ENCODE assay signal across 8 cellular contexts in the genomic region with DNA sequence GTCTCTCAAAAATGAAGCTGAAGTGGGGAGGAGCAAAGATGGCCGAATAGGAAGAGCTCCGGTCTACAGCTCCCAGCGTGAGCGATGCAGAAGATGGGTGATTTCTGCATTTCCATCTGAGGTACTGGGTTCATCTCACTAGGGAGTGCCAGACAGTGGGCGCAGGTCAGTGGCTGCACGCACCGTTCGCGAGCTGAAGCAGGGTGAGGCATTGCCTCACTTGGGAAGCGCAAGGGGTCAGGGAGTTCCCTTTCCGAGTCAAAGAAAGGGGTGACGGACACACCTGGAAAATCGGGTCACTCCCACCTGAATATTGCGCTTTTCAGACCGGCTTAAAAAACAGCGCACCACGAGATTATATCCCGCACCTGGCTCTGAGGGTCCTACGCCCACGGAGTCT.
DNase-seq lines count a peak whose midpoint lies in the region; ATAC-seq and TF ChIP-seq lines count a peak whose summit lies in the region.
"Not testable (repeated sequence)": the region's sequence is repeated elsewhere in the genome, so short reads cannot be mapped to it uniquely, and the experiment has no call there.

No MANE protein-coding gene starts in this region.

- not testable (repeated sequence) for H3K4me1 Mint-ChIP-seq in Caco-2 (ENCODE audit: low read depth, unreplicated experiment); endodermal cell
- H3K4me1 Mint-ChIP-seq in WTC11 = peaks cover 12% of the 10 kb centered on the region

- not testable (repeated sequence) for H3K4me1 ChIP-seq in Caco-2; ES-I3 (ENCODE audit: insufficient read depth, low read length); HUES6 (ENCODE audit: control insufficient read depth, insufficient read depth, low read length); endodermal cell (ENCODE audit: control insufficient read depth, insufficient read depth, low read length)

- DNase-seq in Caco-2; H7; LNCaP clone FGC (ENCODE audit: low read depth); WTC11 (ENCODE audit: low spot score); endodermal cell: not testable (repeated sequence)
- DNase-seq in RPMI8226 = peak; percentile 6

- intact Hi-C loops in Caco-2 (cut with micrococcal nuclease; ENCODE audit: unreplicated experiment) = not testable (repeated sequence)

- CTCF ChIA-PET in Caco-2 (lab: Charles Lee); WTC11 (lab: Charles Lee): not testable (repeated sequence)

- POLR2A ChIA-PET in Caco-2 (lab: Charles Lee); WTC11 (lab: Charles Lee): not testable (repeated sequence)

- not testable (repeated sequence) for ATAC-seq in WTC11

- H3K9me3 ChIP-seq in Caco-2; ES-I3 (ENCODE audit: control insufficient read depth, insufficient read depth, low read length); HUES6 (ENCODE audit: control insufficient read depth, insufficient read depth, low read depth, low read length); endodermal cell (ENCODE audit: control insufficient read depth, low read length): not testable (repeated sequence)

- not testable (repeated sequence) for H3K4me3 ChIP-seq in Caco-2 (ENCODE audit: low read depth, low read length); endodermal cell (ENCODE audit: low read length)
- H3K4me3 ChIP-seq in H7 (ENCODE audit: insufficient read depth, low read depth, low read length) (peak overlapping the region; percentile 19), HUES6 (ENCODE audit: low read depth, low read length) (peak overlapping the region; percentile 40; the same call in 1 of the 2 replicates), LNCaP clone FGC (ENCODE audit: low read depth, low read length) (peak overlapping the region; percentile 36; the same call in 1 of the 2 replicates)

- not testable (repeated sequence) for H3K27ac ChIP-seq in HUES6 (ENCODE audit: low read depth, low read length); endodermal cell (ENCODE audit: low read depth, low read length)

- not testable (repeated sequence) for H3K9me3 Mint-ChIP-seq in Caco-2 (ENCODE audit: unreplicated experiment)
- H3K9me3 Mint-ChIP-seq in WTC11 = peaks cover 23% of the 10 kb centered on the region
- peaks cover 18% of the 10 kb centered on the region for H3K9me3 Mint-ChIP-seq in endodermal cell

- not testable (repeated sequence) for H3K27ac Mint-ChIP-seq in Caco-2 (ENCODE audit: unreplicated experiment); endodermal cell
- H3K27ac Mint-ChIP-seq in WTC11 = peak overlapping the region; percentile 54

- H3K9ac ChIP-seq in ES-I3 (ENCODE audit: low read depth, low read length) = peak overlapping the region; percentile 36; the same call in 1 of the 2 replicates
- H3K9ac ChIP-seq in HUES6 (ENCODE audit: low read length); endodermal cell (ENCODE audit: extremely low read depth, low read length, poor library complexity, severe bottlenecking): not testable (repeated sequence)

- H3K36me3 Mint-ChIP-seq in Caco-2 (ENCODE audit: insufficient read depth, unreplicated experiment); endodermal cell (ENCODE audit: low read depth): not testable (repeated sequence)
- H3K36me3 Mint-ChIP-seq in WTC11 = peaks cover 14% of the 10 kb centered on the region

- H3K27me3 ChIP-seq in Caco-2 (replicated peaks; ENCODE audit: control insufficient read depth, insufficient read depth, low read length); H7 (ENCODE audit: control insufficient read depth, insufficient read depth, low read length); HUES6 (ENCODE audit: control insufficient read depth, insufficient read depth, low read length); endodermal cell (ENCODE audit: control insufficient read depth, insufficient read depth, low read length, poor library complexity, severe bottlenecking): not testable (repeated sequence)

- H3K36me3 ChIP-seq in Caco-2 (ENCODE audit: control insufficient read depth, insufficient read depth, low read length); ES-I3 (ENCODE audit: insufficient read depth, low read length); H7 (replicated peaks; ENCODE audit: control insufficient read depth, insufficient read depth, low read length); HUES6 (ENCODE audit: control insufficient read depth, insufficient read depth, low read length); endodermal cell (ENCODE audit: control insufficient read depth, insufficient read depth, low read length): not testable (repeated sequence)

- 88 to 92% methylated on average over 8 to 17 of the region's 20 CpGs for WGBS in endodermal cell (ENCODE audit: insufficient coverage in 1 of 2, insufficient read length in 1 of 2), 2 experiments

- peak overlapping the region; percentile 67 for H3K4me3 Mint-ChIP-seq in Caco-2 (ENCODE audit: unreplicated experiment)
- H3K4me3 Mint-ChIP-seq in WTC11 = peak overlapping the region; percentile 56
- H3K4me3 Mint-ChIP-seq in endodermal cell = peak overlapping the region; percentile 44

- TF ChIP-seq CTCF in Caco-2 (IDR thresholded peaks at IDR 0.05; ENCODE audit: insufficient read depth in 1 of 2, low read depth in 1 of 2, low read length in 1 of 2, severe bottlenecking in 1 of 2, unreplicated experiment in 1 of 2); LNCaP clone FGC (IDR thresholded peaks at IDR 0.05; ENCODE audit: control insufficient read depth, extremely low read depth, insufficient read depth); WTC11 (IDR thresholded peaks at IDR 0.05); endodermal cell (conservative IDR thresholded peaks at IDR 0.05): not testable (repeated sequence)

- H3K27me3 Mint-ChIP-seq in Caco-2 (ENCODE audit: insufficient read depth, unreplicated experiment); WTC11 (ENCODE audit: low read depth); endodermal cell (ENCODE audit: insufficient read depth): not testable (repeated sequence)

- BruUV-seq in Caco-2 (replicated peaks; lab: Mats Ljungman, UMichigan) = not testable (repeated sequence)
